Comparison of ENCODE assay signal across 27 cellular contexts in the genomic region with DNA sequence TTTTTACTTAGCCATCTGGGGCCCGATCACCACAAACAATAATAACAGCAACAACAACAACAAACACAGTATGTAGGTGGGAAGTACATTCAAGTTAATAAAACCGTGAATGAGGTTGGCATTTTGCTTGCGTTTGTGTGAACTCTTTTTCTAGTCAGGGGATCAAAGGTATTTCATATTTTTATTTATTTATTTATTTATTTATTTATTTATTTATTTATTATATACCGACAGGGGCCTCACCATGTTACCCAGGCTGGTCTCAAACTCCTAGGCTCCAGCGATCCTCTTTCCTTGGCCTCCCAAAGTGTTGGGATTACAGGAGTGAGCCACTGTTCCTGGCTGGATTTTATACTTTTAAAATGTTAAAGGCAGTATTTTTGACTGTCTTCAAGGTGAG.
"Had no signal": no experiment of that assay in that cellular context is flagged by ENCODE, and none has a peak within 500 bp of the region (broad histone marks: within the 10 kb centered on the region; RNA-seq: fewer than 3 reads in every experiment).

No MANE protein-coding gene starts in this region.

- ATAC-seq: stimulated activated naive CD8-positive, alpha-beta T cell treated with anti-CD3 and anti-CD28 coated beads, Interleukin-15, Interleukin-2, amounts not matched to agents 100 U/mL and 50 U/mL, for 24 hours; upper lobe of right lung had no signal

- H3K9me3 ChIP-seq: stomach, suprapubic skin, testis, thoracic aorta, thyroid gland, tibial artery, tibial nerve, transverse colon, upper lobe of left lung, upper lobe of right lung, uterus, vagina had no signal

- FAIRE-seq: urothelium cell line had no signal

- H3K27me3 Mint-ChIP-seq: stimulated activated memory B cell treated with anti-CD40 and anti-IgM and Interleukin-4, amounts not matched to agents 10 μg/mL and 1 μg/mL and 100 μg/mL, for 72 hours; type B pancreatic cell had no signal

- H3K36me3 Mint-ChIP-seq: stimulated activated memory B cell treated with anti-CD40 and anti-IgM and Interleukin-4, amounts not matched to agents 10 μg/mL and 1 μg/mL and 100 μg/mL, for 72 hours; type B pancreatic cell had no signal

- H3K27ac ChIP-seq: stomach, suprapubic skin, testis, thoracic aorta, thyroid gland, tibial artery, tibial nerve, transverse colon, upper lobe of left lung, upper lobe of right lung, uterus, vagina had no signal

- H3K9me3 Mint-ChIP-seq: stimulated activated effector memory CD8-positive, alpha-beta T cell treated with anti-CD3 and anti-CD28 coated beads, Interleukin-12 subunit alpha, Interleukin-12 subunit beta, amount 100 ng/mL, for 72 hours; stimulated activated memory B cell treated with anti-CD40 and anti-IgM and Interleukin-4, amounts not matched to agents 10 μg/mL and 1 μg/mL and 100 μg/mL, for 72 hours; stimulated activated naive CD8-positive, alpha-beta T cell treated with anti-CD3 and anti-CD28 coated beads, Interleukin-15, amount 100 ng/mL, for 72 hours; stimulated activated naive CD8-positive, alpha-beta T cell treated with anti-CD3 and anti-CD28 coated beads, Interleukin-15, Interleukin-2, amounts not matched to agents 100 ng/mL and 50 ng/mL, for 24 hours; type B pancreatic cell had no signal

- H3K4me3 Mint-ChIP-seq: stimulated activated effector memory CD8-positive, alpha-beta T cell treated with anti-CD3 and anti-CD28 coated beads, Interleukin-12 subunit alpha, Interleukin-12 subunit beta, amount 100 ng/mL, for 72 hours; stimulated activated memory B cell treated with anti-CD40 and anti-IgM and Interleukin-4, amounts not matched to agents 10 μg/mL and 1 μg/mL and 100 μg/mL, for 72 hours; stimulated activated naive CD8-positive, alpha-beta T cell treated with anti-CD3 and anti-CD28 coated beads, Interleukin-15, amount 100 ng/mL, for 72 hours; stimulated activated naive CD8-positive, alpha-beta T cell treated with anti-CD3 and anti-CD28 coated beads, Interleukin-15, Interleukin-2, amounts not matched to agents 100 ng/mL and 50 ng/mL, for 24 hours; type B pancreatic cell had no signal

- H3K4me3 ChIP-seq: stomach, suprapubic skin, testis, thyroid gland, tibial nerve, transverse colon, upper lobe of left lung, upper lobe of right lung, uterus, vagina had no signal

- H3K4me1 ChIP-seq: testis, thyroid gland, transverse colon, upper lobe of right lung, uterus, vagina had no signal

- DNase-seq: stimulated activated CD4-positive, alpha-beta T cell treated with anti-CD3 and anti-CD28 coated beads, Interleukin-2, amount 100 ng/mL, for 48 hours; stimulated activated CD4-positive, alpha-beta T cell treated with anti-CD3 and anti-CD28 coated beads, Interleukin-4, amount 100 ng/mL, for 1 hour; stimulated activated CD4-positive, alpha-beta T cell treated with anti-CD3 and anti-CD28 coated beads, Interleukin-4, amount 100 ng/mL, for 24 hours; stimulated activated CD4-positive, alpha-beta T cell treated with anti-CD3 and anti-CD28 coated beads, Interleukin-4, amount 100 ng/mL, for 4 hours; stimulated activated CD8-positive, alpha-beta memory T cell treated with anti-CD3 and anti-CD28 coated beads, Interleukin-4, amount 100 ng/mL, for 48 hours; stimulated activated naive CD4-positive, alpha-beta T cell; stimulated activated naive CD4-positive, alpha-beta T cell treated with Interleukin-2 at 50 U/mL for 16 hours; stimulated activated naive CD8-positive, alpha-beta T cell treated with anti-CD3 and anti-CD28 coated beads, Interleukin-15, amount 100 ng/mL, for 72 hours; stimulated activated naive CD8-positive, alpha-beta T cell treated with anti-CD3 and anti-CD28 coated beads, Interleukin-15, Interleukin-2, amounts not matched to agents 100 U/mL and 50 U/mL, for 24 hours; stomach; testis; thyroid gland; tibial artery; transverse colon; trophoblast cell; upper lobe of left lung; upper lobe of right lung; uterus had no signal

- H3K27ac Mint-ChIP-seq: stimulated activated effector memory CD8-positive, alpha-beta T cell treated with anti-CD3 and anti-CD28 coated beads, Interleukin-12 subunit alpha, Interleukin-12 subunit beta, amount 100 ng/mL, for 72 hours; stimulated activated memory B cell treated with anti-CD40 and anti-IgM and Interleukin-4, amounts not matched to agents 10 μg/mL and 1 μg/mL and 100 μg/mL, for 72 hours; stimulated activated naive CD8-positive, alpha-beta T cell treated with anti-CD3 and anti-CD28 coated beads, Interleukin-15, amount 100 ng/mL, for 72 hours; stimulated activated naive CD8-positive, alpha-beta T cell treated with anti-CD3 and anti-CD28 coated beads, Interleukin-15, Interleukin-2, amounts not matched to agents 100 ng/mL and 50 ng/mL, for 24 hours; type B pancreatic cell had no signal

- H3K27me3 ChIP-seq: stomach, suprapubic skin, testis, thyroid gland, tibial artery, tibial nerve, transverse colon, upper lobe of left lung, upper lobe of right lung, uterus, vagina had no signal

- H3K4me1 Mint-ChIP-seq: stimulated activated effector memory CD8-positive, alpha-beta T cell treated with anti-CD3 and anti-CD28 coated beads, Interleukin-12 subunit alpha, Interleukin-12 subunit beta, amount 100 ng/mL, for 72 hours; stimulated activated memory B cell treated with anti-CD40 and anti-IgM and Interleukin-4, amounts not matched to agents 10 μg/mL and 1 μg/mL and 100 μg/mL, for 72 hours; stimulated activated naive CD8-positive, alpha-beta T cell treated with anti-CD3 and anti-CD28 coated beads, Interleukin-15, amount 100 ng/mL, for 72 hours had no signal

- H3K36me3 ChIP-seq: stomach, suprapubic skin, thoracic aorta, thyroid gland, tibial artery, tibial nerve, transverse colon, upper lobe of left lung, upper lobe of right lung, uterus, vagina had no signal
